Comparison of ENCODE assay signal across 21 cellular contexts in the genomic region with DNA sequence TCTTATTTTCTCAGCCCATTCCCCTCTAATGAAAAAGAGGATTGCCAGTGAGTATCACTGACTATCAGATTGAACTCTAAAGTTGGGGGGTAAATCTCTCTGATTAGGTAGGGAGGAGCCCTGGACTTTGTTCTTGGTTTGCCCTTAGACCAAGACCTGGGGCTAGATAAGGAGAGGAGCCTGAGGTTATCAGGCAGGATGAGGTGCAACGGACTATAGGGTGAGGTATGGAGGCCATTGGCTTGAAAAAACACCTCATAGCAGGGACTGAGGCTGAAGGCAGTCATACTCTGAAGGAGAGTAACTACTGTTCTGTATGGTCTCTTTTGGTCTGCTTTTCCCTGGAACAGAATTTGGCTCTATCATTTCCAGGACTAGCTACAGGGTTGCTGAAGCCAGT. TPM values are rescaled to one million over a fixed set of nuclear protein-coding genes. Genes with fewer than 3 reads are reported as not detected.
A peak's percentile ranks its signal among the peaks of the same experiment; 100 is the strongest.
DNase-seq lines count a peak whose midpoint lies in the region; ATAC-seq and TF ChIP-seq lines count a peak whose summit lies in the region.
"Had no signal": no experiment of that assay in that cellular context is flagged by ENCODE, and none has a peak within 500 bp of the region (broad histone marks: within the 10 kb centered on the region; RNA-seq: fewer than 3 reads in every experiment).

No MANE protein-coding gene starts in this region.

- H3K9me3 Mint-ChIP-seq in CD4-positive, alpha-beta T cell = no peaks in the 10 kb centered on the region
- H3K9me3 Mint-ChIP-seq in brain = peaks cover under 1 to 11% (median 4%) of the 10 kb centered on the region in 5 experiments

- TF ChIP-seq RAD21 in neural cell (conservative IDR thresholded peaks at IDR 0.05) = no peak

- ATAC-seq in CD4-positive, alpha-beta T cell (ENCODE audit: poor library complexity) = no peak
- ATAC-seq in GM18907 (IDR thresholded peaks at IDR 0.05; ENCODE audit: unreplicated experiment) = no peak
- ATAC-seq: activated CD4-positive, CD25-positive, alpha-beta regulatory T cell treated with anti-CD3 and anti-CD28 coated beads, Interleukin-2, amount 50 U/mL, for 24 hours; GM23338; left lobe of liver; sciatic nerve; stimulated activated naive CD8-positive, alpha-beta T cell treated with anti-CD3 and anti-CD28 coated beads, Interleukin-15, amount 100 ng/mL, for 72 hours had no signal

- POLR2A ChIA-PET in CD4-positive, alpha-beta T cell (lab: Charles Lee) = no interaction called here

- H3K9me3 ChIP-seq in CD4-positive, alpha-beta T cell (ENCODE audit: control insufficient read depth, low read length) = no peaks in the 10 kb centered on the region
- H3K9me3 ChIP-seq in Karpas-422 (ENCODE audit: low read length) (no peaks in the 10 kb centered on the region), neural cell (ENCODE audit: low read length) (no peaks in the 10 kb centered on the region), uterus (no peaks in the 10 kb centered on the region)
- H3K9me3 ChIP-seq: transverse colon had no signal

- no peak for TF ChIP-seq POLR2A in uterus (IDR thresholded peaks at IDR 0.05)

- peaks cover 14% of the 10 kb centered on the region for H3K36me3 Mint-ChIP-seq in CD4-positive, alpha-beta T cell (ENCODE audit: low read depth)
- H3K36me3 Mint-ChIP-seq in brain = peaks cover 25% of the 10 kb centered on the region

- no peak overlapping the region for H3K27ac Mint-ChIP-seq in CD4-positive, alpha-beta T cell
- peak overlapping the region in 1 of 5 experiments; percentile 77 for H3K27ac Mint-ChIP-seq in brain
- H3K27ac Mint-ChIP-seq: GM23338; stimulated activated naive CD8-positive, alpha-beta T cell treated with anti-CD3 and anti-CD28 coated beads, Interleukin-15, amount 100 ng/mL, for 72 hours had no signal

- H3K36me3 ChIP-seq in Karpas-422 (ENCODE audit: insufficient read depth, low read length) (no peaks in the 10 kb centered on the region), neural cell (ENCODE audit: insufficient read depth, low read length) (no peaks in the 10 kb centered on the region), uterus (no peaks in the 10 kb centered on the region)
- H3K36me3 ChIP-seq: transverse colon had no signal

- no peaks in the 10 kb centered on the region for H3K27me3 ChIP-seq in CD4-positive, alpha-beta T cell (ENCODE audit: control insufficient read depth, insufficient read depth, low read length)
- H3K27me3 ChIP-seq in Karpas-422 (ENCODE audit: low read length) (no peaks in the 10 kb centered on the region), neural cell (ENCODE audit: insufficient read depth, low read depth, low read length) (no peaks in the 10 kb centered on the region), uterus (no peaks in the 10 kb centered on the region)
- H3K27me3 ChIP-seq: dorsolateral prefrontal cortex, transverse colon had no signal

- H3K4me3 Mint-ChIP-seq in CD4-positive, alpha-beta T cell = peak overlapping the region; percentile 99
- peak overlapping the region; percentile 87 to 93 (median 91) for H3K4me3 Mint-ChIP-seq in brain

- H3K4me3 ChIP-seq in Karpas-422 (ENCODE audit: low read length) (no peak overlapping the region), neural cell (ENCODE audit: low read length) (peak overlapping the region; percentile 72), uterus (no peak overlapping the region)
- H3K4me3 ChIP-seq: GM23338, transverse colon had no signal

- H3K27me3 Mint-ChIP-seq in CD4-positive, alpha-beta T cell = no peaks in the 10 kb centered on the region
- peaks cover 9% of the 10 kb centered on the region for H3K27me3 Mint-ChIP-seq in brain
- H3K27me3 Mint-ChIP-seq: stimulated activated naive CD8-positive, alpha-beta T cell treated with anti-CD3 and anti-CD28 coated beads, Interleukin-15, amount 100 ng/mL, for 72 hours had no signal

- CTCF ChIA-PET in CD4-positive, alpha-beta T cell (lab: Charles Lee) = interaction anchor here (1.4 kb wide), 1 partner anchor 9 kb away, joined by 3 read pairs; no protein-coding TSS in a partner anchor

- H3K4me1 Mint-ChIP-seq in CD4-positive, alpha-beta T cell (ENCODE audit: low read depth) = peaks cover 86% of the 10 kb centered on the region
- peaks cover 61% of the 10 kb centered on the region for H3K4me1 Mint-ChIP-seq in brain

- H3K9ac ChIP-seq in Karpas-422 (ENCODE audit: low read length) (no peak overlapping the region), neural cell (ENCODE audit: low read length) (no peak overlapping the region)

- H3K4me2 ChIP-seq in Karpas-422 (ENCODE audit: low read depth, low read length, poor library complexity, severe bottlenecking) = peak overlapping the region; percentile 3
- no peak overlapping the region for H3K4me2 ChIP-seq in neural cell (ENCODE audit: low read length)
- H3K4me2 ChIP-seq: GM23338 had no signal

- no peak for TF ChIP-seq EP300 in neural cell (conservative IDR thresholded peaks at IDR 0.05; ENCODE audit: poor library complexity, severe bottlenecking)

- no peak overlapping the region for H2AFZ ChIP-seq in Karpas-422 (ENCODE audit: low read length)
- H2AFZ ChIP-seq in neural cell (ENCODE audit: low read depth, low read length) = no peak overlapping the region
- H2AFZ ChIP-seq: GM23338 had no signal

- DNase-seq in CD4-positive, alpha-beta T cell = no peak
- DNase-seq in Karpas-422 (no peak), UCSD-AML1 (lab: John Stamatoyannopoulos, UW; ENCODE audit: unreplicated experiment) (no peak), uterus (no peak)
- no peak for DNase-seq in stimulated activated CD4-positive, alpha-beta T cell treated with anti-CD3 and anti-CD28 coated beads, Interleukin-12 subunit alpha, Interleukin-12 subunit beta, amount 100 ng/mL, for 4 hours
- DNase-seq: activated CD8-positive, alpha-beta memory T cell treated with anti-CD3 and anti-CD28 coated beads for 24 hours; AML-193; dorsolateral prefrontal cortex; NCI-H2171; NCI-H526 treated with DMSO at 0.1 percent for 48 hours; SHP77 treated with DMSO at 0.1 percent for 48 hours; stimulated activated CD4-positive, alpha-beta T cell treated with anti-CD3 and anti-CD28 coated beads, Interleukin-2, amount 100 ng/mL, for 24 hours; stimulated activated naive CD8-positive, alpha-beta T cell treated with anti-CD3 and anti-CD28 coated beads, Interleukin-15, amount 100 ng/mL, for 72 hours; transverse colon had no signal

- H3K4me1 ChIP-seq in Karpas-422 (ENCODE audit: low read length) (peaks cover 59% of the 10 kb centered on the region), uterus (peaks cover 13% of the 10 kb centered on the region in 2 donors)

- H3K27ac ChIP-seq in CD4-positive, alpha-beta T cell (ENCODE audit: low read depth, low read length) = no peak overlapping the region
- no peak overlapping the region for H3K27ac ChIP-seq in Karpas-422 (ENCODE audit: low read length)
- H3K27ac ChIP-seq in neural cell (ENCODE audit: low read length) = no peak overlapping the region
- H3K27ac ChIP-seq in uterus = no peak overlapping the region
- H3K27ac ChIP-seq: transverse colon had no signal

- intact Hi-C loops in CD4-positive, alpha-beta T cell (cut with DNase I, micrococcal nuclease) = no loop called here
- intact Hi-C loops in uterus (cut with DNase I; ENCODE audit: low total_unique reads) = no loop called here

- H3K79me2 ChIP-seq in Karpas-422 (ENCODE audit: low read length) = peaks cover 69% of the 10 kb centered on the region
- peaks cover 21% of the 10 kb centered on the region for H3K79me2 ChIP-seq in neural cell (replicated peaks; ENCODE audit: insufficient read depth, low read length)

- H3K9me2 ChIP-seq in Karpas-422 (replicated peaks; ENCODE audit: insufficient read depth, low read length) (no peaks in the 10 kb centered on the region), neural cell (ENCODE audit: insufficient read depth, low read length) (no peaks in the 10 kb centered on the region)

- H4K20me1 ChIP-seq in Karpas-422 (ENCODE audit: insufficient read depth, low read depth, low read length) (peaks cover 30% of the 10 kb centered on the region; the same call in 1 of the 2 replicates), neural cell (ENCODE audit: insufficient read depth) (no peaks in the 10 kb centered on the region)

- H3F3A ChIP-seq in neural cell (ENCODE audit: insufficient read depth, low read length, poor library complexity, severe bottlenecking) = no peaks in the 10 kb centered on the region

- TF ChIP-seq CTCF in CD4-positive, alpha-beta T cell (IDR thresholded peaks at IDR 0.05) = no peak
- TF ChIP-seq CTCF in brain (conservative IDR thresholded peaks at IDR 0.05) (no peak), neural cell (IDR thresholded peaks at IDR 0.05; ENCODE audit: poor library complexity, severe bottlenecking) (no peak), uterus (IDR thresholded peaks at IDR 0.05) (no peak)

TF ChIP-seq in neural cell, 6 proteins besides CTCF, POLR2A, EP300 and RAD21 (continues in another document):
- TF ChIP-seq SMC3 (conservative IDR thresholded peaks at IDR 0.05; ENCODE audit: poor library complexity) (no peak), MXI1 (conservative IDR thresholded peaks at IDR 0.05; ENCODE audit: poor library complexity, severe bottlenecking) (no peak), POLR2AphosphoS5 (IDR thresholded peaks at IDR 0.05) (no peak)

RNA-seq across cellular contexts. Expression of a gene that starts 2.5 kb away (rescaled TPM):
- 1 to 10 TPM; 4.4 to 5.8 TPM for total RNA-seq in CD4-positive, alpha-beta T cell
- 20.7 and 23.9 TPM in 2 replicates for total RNA-seq in Karpas-422 (2014; rRNA removed; shearing (Covaris generic); ENCODE audit: low replicate concordance)
- 10.3 TPM for polyA plus RNA-seq in brain (ENCODE audit: insufficient read depth, low read depth, low replicate concordance)
- polyA plus RNA-seq in neural cell = 6.9 and 9.1 TPM in 2 replicates
- polyA minus RNA-seq in neural cell = 26.1 and 30.7 TPM in 2 replicates
- total RNA-seq in uterus = 10 to 100 TPM; 13.2 to 36.0 (median 25.3) TPM
